ENCODE assay signal across 16 cellular contexts in genomic region chr22:46349681-46350080, GRCh38. TPM values are rescaled to one million over a fixed set of nuclear protein-coding genes. Genes with fewer than 3 reads are reported as not detected.
DNase-seq lines count a peak whose midpoint lies in the region; ATAC-seq and TF ChIP-seq lines count a peak whose summit lies in the region.
"Had no signal": no experiment of that assay in that cellular context is flagged by ENCODE, and none has a peak within 500 bp of the region (broad histone marks: within the 10 kb centered on the region; RNA-seq: fewer than 3 reads in every experiment).

No MANE protein-coding gene starts in this region.

- no peak for TF ChIP-seq POLR2A in body of pancreas (IDR thresholded peaks at IDR 0.05)

- TF ChIP-seq CTCF in right atrium auricular region (IDR thresholded peaks at IDR 0.05) (no peak), body of pancreas (IDR thresholded peaks at IDR 0.05) (no peak), lower lobe of right lung (IDR thresholded peaks at IDR 0.05) (no peak), nephron progenitor cell (IDR thresholded peaks at IDR 0.05) (no peak)

- no peaks in the 10 kb centered on the region for H3K4me1 Mint-ChIP-seq in nephron progenitor cell

- H3K27me3 Mint-ChIP-seq in nephron progenitor cell (ENCODE audit: low read depth, poor library complexity) = no peaks in the 10 kb centered on the region
- H3K27me3 Mint-ChIP-seq: CD4-positive, alpha-beta memory T cell had no signal

- H3K27ac ChIP-seq in right atrium auricular region = peak overlapping the region; percentile 84 to 94
- peak overlapping the region; percentile 53 to 82 (median 75) for H3K27ac ChIP-seq in body of pancreas
- no peak overlapping the region for H3K27ac ChIP-seq in lower lobe of right lung
- H3K27ac ChIP-seq in aorta (ENCODE audit: low read depth in 1 of 2, low read length in 2 of 2) = no peak overlapping the region
- H3K27ac ChIP-seq: A549, BLaER1 had no signal

- 23 to 31% methylated on average over 6 of the region's 6 CpGs for WGBS in body of pancreas, 2 donors
- 54 to 61% methylated on average over 6 of the region's 6 CpGs for WGBS in aorta, 2 donors

- no peaks in the 10 kb centered on the region for H3K27me3 ChIP-seq in right atrium auricular region
- no peaks in the 10 kb centered on the region for H3K27me3 ChIP-seq in body of pancreas
- H3K27me3 ChIP-seq in lower lobe of right lung (ENCODE audit: low read depth) = no peaks in the 10 kb centered on the region
- no peaks in the 10 kb centered on the region for H3K27me3 ChIP-seq in aorta (ENCODE audit: control insufficient read depth in 1 of 2, insufficient read depth in 2 of 2, low read length in 1 of 2)
- H3K27me3 ChIP-seq: BLaER1 had no signal

- ATAC-seq in left ventricle myocardium superior = no peak
- peak; percentile 20 for ATAC-seq in body of pancreas
- ATAC-seq in lower lobe of right lung = no peak
- ATAC-seq in aorta (ENCODE audit: low FRiP score) = no peak
- no peak for ATAC-seq in GM19455 (IDR thresholded peaks at IDR 0.05; ENCODE audit: unreplicated experiment)
- ATAC-seq: A549 had no signal

- intact Hi-C loops in left ventricle myocardium superior (cut with micrococcal nuclease) = no loop called here
- intact Hi-C loops in body of pancreas (cut with DNase I) = no loop called here
- intact Hi-C loops in lower lobe of right lung (cut with DNase I) = no loop called here
- intact Hi-C loops in aorta (cut with DNase I) = loop anchor here in 1 of 2 donors (10.0 kb wide), 1 partner anchor 195 kb away; no protein-coding TSS in a partner anchor

- H3K9me3 ChIP-seq in right atrium auricular region = no peaks in the 10 kb centered on the region
- H3K9me3 ChIP-seq in body of pancreas = no peaks in the 10 kb centered on the region
- no peaks in the 10 kb centered on the region for H3K9me3 ChIP-seq in lower lobe of right lung
- H3K9me3 ChIP-seq in aorta (ENCODE audit: control insufficient read depth, low read length) = no peaks in the 10 kb centered on the region
- H3K9me3 ChIP-seq: A549, BLaER1 had no signal

- H3K4me1 ChIP-seq in right atrium auricular region = peaks cover 0 to 68% of the 10 kb centered on the region in 2 donors
- peaks cover 85% of the 10 kb centered on the region for H3K4me1 ChIP-seq in body of pancreas
- peaks cover 6% of the 10 kb centered on the region for H3K4me1 ChIP-seq in lower lobe of right lung
- no peaks in the 10 kb centered on the region for H3K4me1 ChIP-seq in aorta (ENCODE audit: control insufficient read depth in 1 of 2, insufficient read depth in 2 of 2, low read length in 2 of 2)

- peaks cover 80% of the 10 kb centered on the region for H3K36me3 ChIP-seq in right atrium auricular region
- peaks cover 9 to 12% of the 10 kb centered on the region in 2 donors for H3K36me3 ChIP-seq in body of pancreas (replicated peaks in 1 of 2; ENCODE audit: insufficient read depth in 1 of 2, low read depth in 2 of 2)
- H3K36me3 ChIP-seq in lower lobe of right lung = peaks cover 100% of the 10 kb centered on the region
- H3K36me3 ChIP-seq in aorta (ENCODE audit: control insufficient read depth in 1 of 2, insufficient read depth in 2 of 2, low read length in 1 of 2) = peaks cover 6 to 12% of the 10 kb centered on the region in 2 donors

- no peak overlapping the region for H3K4me3 ChIP-seq in right atrium auricular region
- H3K4me3 ChIP-seq in body of pancreas = no peak overlapping the region
- no peak overlapping the region for H3K4me3 ChIP-seq in lower lobe of right lung
- no peak overlapping the region for H3K4me3 ChIP-seq in aorta (ENCODE audit: low read length in 2 of 2)
- H3K4me3 ChIP-seq: A549, BLaER1 had no signal

- no peaks in the 10 kb centered on the region for H3K9me3 Mint-ChIP-seq in nephron progenitor cell
- H3K9me3 Mint-ChIP-seq: CD4-positive, alpha-beta memory T cell had no signal

- H3K4me3 Mint-ChIP-seq in nephron progenitor cell = no peak overlapping the region
- H3K4me3 Mint-ChIP-seq: CD4-positive, alpha-beta memory T cell had no signal

- peaks cover 50% of the 10 kb centered on the region for H3K36me3 Mint-ChIP-seq in nephron progenitor cell (ENCODE audit: low read depth)

- H3K27ac Mint-ChIP-seq in nephron progenitor cell = no peak overlapping the region

- DNase-seq in right atrium auricular region (ENCODE audit: low spot score) = no peak
- DNase-seq in left ventricle myocardium superior = no peak
- peak in 3 of 4 donors; percentile 67 to 69 (median 67) for DNase-seq in body of pancreas
- DNase-seq in lower lobe of right lung = peak; percentile 24
- DNase-seq in aorta = peak; percentile 31 to 55
- no peak for DNase-seq in nephron progenitor cell
- no peak for DNase-seq in KG1 (lab: John Stamatoyannopoulos, UW)
- DNase-seq: CD4-positive, alpha-beta memory T cell; DMS79; NCI-H1105; NCI-H748 treated with DMSO at 0.1 percent for 48 hours; NK-92 treated with Interleukin-12 subunit alpha and Interleukin-12 subunit beta, amount 100 ng/mL, for 24 hours; OCI-M1 had no signal

RNA-seq across cellular contexts. Expression of gene TRMU, which starts 14.2 kb away (rescaled TPM):
- total RNA-seq in right atrium auricular region (10 to 100 TPM; 22.2 to 22.4 TPM), left ventricle myocardium superior (44.0 TPM), body of pancreas (10 to 100 TPM; 34.2 to 43.5 TPM), lower lobe of right lung (33.5 TPM), aorta (10 to 100 TPM; 29.8 to 37.8 TPM)
- polyA plus RNA-seq in aorta = 10 to 100 TPM; 11.3 to 66.4 TPM

RNA-seq across cellular contexts. Expression of gene GTSE1, which starts 53.0 kb away (rescaled TPM):
- total RNA-seq in right atrium auricular region = under 1 TPM; 0.16 to 0.63 TPM
- 0.45 TPM for total RNA-seq in left ventricle myocardium superior
- under 1 TPM in 1 of 2 donors, not detected in 1; 0.26 TPM for total RNA-seq in body of pancreas
- total RNA-seq in lower lobe of right lung = 1.4 TPM
- total RNA-seq in aorta = 1 to 10 TPM in 1 of 2 donors, under 1 TPM in 1; 0.55 to 1.5 TPM
- polyA plus RNA-seq in aorta = 1 to 10 TPM in 1 of 2 donors, under 1 TPM in 1; 0.82 to 1.0 TPM
- polyA plus RNA-seq: CD4-positive, alpha-beta memory T cell had no signal

Comparison
In these comparisons a context has a peak if more than half of its experiments do, and no peak if none do; other contexts are left out.
1. DNase-seq: peak in body of pancreas (3 of 4), lower lobe of right lung (single experiment) and aorta (2 of 2); none in right atrium auricular region (single experiment), left ventricle myocardium superior (single experiment), nephron progenitor cell (single experiment) and KG1 (single experiment).
2. H3K27ac ChIP-seq: peak in right atrium auricular region (2 of 2) and body of pancreas (4 of 4); none in lower lobe of right lung (single experiment) and aorta (0 of 2).